Comparison of ENCODE assay signal across 13 cellular contexts in genomic region chr19:38705197-38706019, GRCh38. TPM values are rescaled to one million over a fixed set of nuclear protein-coding genes. Genes with fewer than 3 reads are reported as not detected.
DNase-seq lines count a peak whose midpoint lies in the region; ATAC-seq, FAIRE-seq and TF ChIP-seq lines count a peak whose summit lies in the region.
"Had no signal": no experiment of that assay in that cellular context is flagged by ENCODE, and none has a peak within 500 bp of the region (broad histone marks: within the 10 kb centered on the region; RNA-seq: fewer than 3 reads in every experiment).

No MANE protein-coding gene starts in this region.

- H3K27me3 ChIP-seq in endothelial cell of umbilical vein (ENCODE audit: control insufficient read depth in 2 of 2, insufficient read depth in 2 of 2, low read length in 2 of 2) (no peaks in the 10 kb centered on the region), tibial artery (no peaks in the 10 kb centered on the region)

- H3K4me1 Mint-ChIP-seq in mesothelial cell of epicardium = no peaks in the 10 kb centered on the region

- TF ChIP-seq CTCF in VCaP (conservative IDR thresholded peaks at IDR 0.05) (no peak), endothelial cell of umbilical vein (IDR thresholded peaks at IDR 0.05; ENCODE audit: extremely low read depth in 1 of 2, insufficient read depth in 1 of 2, low read depth in 1 of 2, low read length in 2 of 2) (no peak), mesothelial cell of epicardium (IDR thresholded peaks at IDR 0.05; ENCODE audit: unreplicated experiment) (no peak), tibial artery (IDR thresholded peaks at IDR 0.05) (no peak)

- H2AFZ ChIP-seq in endothelial cell of umbilical vein (ENCODE audit: low read depth, low read length) = no peak overlapping the region

- no peaks in the 10 kb centered on the region for H3K9me3 Mint-ChIP-seq in mesothelial cell of epicardium
- H3K9me3 Mint-ChIP-seq: CD8-positive, alpha-beta memory T cell had no signal

- TF ChIP-seq POLR2A in endothelial cell of umbilical vein (IDR thresholded peaks at IDR 0.05; ENCODE audit: low read depth, low read length) = no peak

- H3K27me3 Mint-ChIP-seq in mesothelial cell of epicardium (ENCODE audit: low read depth) = no peaks in the 10 kb centered on the region
- H3K27me3 Mint-ChIP-seq: activated naive CD8-positive, alpha-beta T cell; CD8-positive, alpha-beta memory T cell had no signal

- intact Hi-C loops in endothelial cell of umbilical vein (cut with micrococcal nuclease) = loop anchor here (2.0 to 10.0 kb wide), 3 partner anchors 13 to 301 kb away; partner anchors contain the start of gene FAM98C
- intact Hi-C loops in tibial artery (cut with DNase I; ENCODE audit: low total_unique reads) = no loop called here

- dilution Hi-C loops in endothelial cell of umbilical vein (cut with MboI; ENCODE audit: extremely low pct_ligation_motif_present, low sequenced_read_pairs) = no loop called here

- no peak overlapping the region for H3K4me3 Mint-ChIP-seq in mesothelial cell of epicardium
- H3K4me3 Mint-ChIP-seq: activated naive CD8-positive, alpha-beta T cell; CD8-positive, alpha-beta memory T cell had no signal

- peak overlapping the region; percentile 30 for H3K27ac Mint-ChIP-seq in mesothelial cell of epicardium
- H3K27ac Mint-ChIP-seq: activated naive CD8-positive, alpha-beta T cell had no signal

- H3K36me3 ChIP-seq in endothelial cell of umbilical vein (ENCODE audit: control insufficient read depth in 2 of 2, extremely low read depth in 1 of 2, insufficient read depth in 2 of 2, low read length in 2 of 2) (peaks cover 31 to 74% of the 10 kb centered on the region in 2 experiments), tibial artery (peaks cover 88 to 98% (median 96%) of the 10 kb centered on the region in 3 donors)

- DNase-seq in endothelial cell of umbilical vein (ENCODE audit: low read depth, low spot score) (no peak), mesothelial cell of epicardium (ENCODE audit: low spot score in 2 of 2, unreplicated experiment in 2 of 2) (no peak), tibial artery (no peak), NCI-H146 treated with DMSO at 0.1 percent for 48 hours (lab: John Stamatoyannopoulos, UW; ENCODE audit: unreplicated experiment) (no peak), T-helper 1 cell (no peak)
- DNase-seq: CD8-positive, alpha-beta memory T cell; dermis blood vessel endothelial cell; GF-D8; NCI-H1105; NCI-H510A treated with DMSO at 0.1 percent for 48 hours had no signal

- H3K9me3 ChIP-seq in endothelial cell of umbilical vein (replicated peaks; ENCODE audit: control insufficient read depth, insufficient read depth, low read length) = no peaks in the 10 kb centered on the region
- no peaks in the 10 kb centered on the region for H3K9me3 ChIP-seq in tibial artery

- BruUV-seq in endothelial cell of umbilical vein (replicated peaks; lab: Mats Ljungman, UMichigan) = no TSS peak

- CTCF ChIA-PET in endothelial cell of umbilical vein (lab: Charles Lee) = interaction anchor here (0.9 to 2.0 kb wide), 3 partner anchors 71 to 182 kb away, joined by 3 to 9 read pairs (median 5); no protein-coding TSS in a partner anchor

- no peak overlapping the region for H3K4me3 ChIP-seq in endothelial cell of umbilical vein (replicated peaks in 1 of 3; ENCODE audit: insufficient read depth in 1 of 3, low read depth in 1 of 3, low read length in 3 of 3)
- no peak overlapping the region for H3K4me3 ChIP-seq in tibial artery

- no peaks in the 10 kb centered on the region for H4K20me1 ChIP-seq in endothelial cell of umbilical vein (replicated peaks; ENCODE audit: control insufficient read depth, extremely low read depth, insufficient read depth, low read length)

- H3K4me1 ChIP-seq in endothelial cell of umbilical vein (ENCODE audit: control insufficient read depth, extremely low read depth, insufficient read depth, low read length) = peaks cover 30% of the 10 kb centered on the region
- peaks cover 0 to 100% (median 91%) of the 10 kb centered on the region in 4 donors for H3K4me1 ChIP-seq in tibial artery

- peak; percentile 24 for FAIRE-seq in endothelial cell of umbilical vein (lab: Jason Lieb, UNC)

- no peaks in the 10 kb centered on the region for H3K9me1 ChIP-seq in endothelial cell of umbilical vein (replicated peaks; ENCODE audit: control insufficient read depth, extremely low read depth, insufficient read depth, low read length)

- H3K4me2 ChIP-seq in endothelial cell of umbilical vein (ENCODE audit: insufficient read depth, low read length) = no peak overlapping the region

- peaks cover 33% of the 10 kb centered on the region for H3K36me3 Mint-ChIP-seq in mesothelial cell of epicardium

- H3K27ac ChIP-seq in VCaP = peak overlapping the region; percentile 95
- H3K27ac ChIP-seq in endothelial cell of umbilical vein (ENCODE audit: insufficient read depth, low read depth, low read length) = no peak overlapping the region
- peak overlapping the region; percentile 91 to 94 for H3K27ac ChIP-seq in tibial artery

- H3K9ac ChIP-seq in endothelial cell of umbilical vein (replicated peaks; ENCODE audit: extremely low read depth, insufficient read depth, low read length) = no peak overlapping the region

- no peak for ATAC-seq in GM21786 (IDR thresholded peaks at IDR 0.05; ENCODE audit: unreplicated experiment)

- peaks cover 34% of the 10 kb centered on the region for H3K79me2 ChIP-seq in endothelial cell of umbilical vein (ENCODE audit: control insufficient read depth, insufficient read depth, low read length)

- POLR2A ChIA-PET in endothelial cell of umbilical vein (lab: Charles Lee) = interaction anchor here (0.6 to 2.1 kb wide), 2 partner anchors 57 to 78 kb away, joined by 3 to 10 read pairs; partner anchors contain the start of gene ACTN4

TF ChIP-seq in endothelial cell of umbilical vein, 7 proteins besides CTCF, POLR2A, EP300 and RAD21:
- TF ChIP-seq GATA2 (IDR thresholded peaks at IDR 0.05; ENCODE audit: insufficient read depth, insufficient read length, low read depth, low read length) (no peak), EZH2 (IDR thresholded peaks at IDR 0.05; ENCODE audit: borderline replicate concordance, low read depth, low read length, severe bottlenecking) (no peak), POLR2AphosphoS5 (IDR thresholded peaks at IDR 0.05; ENCODE audit: insufficient read depth, low read depth, low read length) (no peak), FOS (IDR thresholded peaks at IDR 0.05; ENCODE audit: borderline replicate concordance, insufficient read depth, low read length) (no peak), MYC (IDR thresholded peaks at IDR 0.05; ENCODE audit: low read depth, low read length) (no peak), JUN (IDR thresholded peaks at IDR 0.05; ENCODE audit: borderline replicate concordance, insufficient read depth, insufficient read length, low read depth) (no peak), MAX (IDR thresholded peaks at IDR 0.05; ENCODE audit: insufficient read depth, insufficient read length) (no peak)

RNA-seq across cellular contexts. Expression of gene CAPN12, which starts 38.9 kb away (rescaled TPM):
- not detected in 2 replicates for total RNA-seq in endothelial cell of umbilical vein
- polyA plus RNA-seq in endothelial cell of umbilical vein = 0.35 and 0.45 TPM in 2 replicates
- polyA plus RNA-seq in endothelial cell of umbilical vein (2011; cell fraction: cytosol; rRNA removed) = 0.18 and 0.23 TPM in 2 replicates
- polyA plus RNA-seq in endothelial cell of umbilical vein (2011; cell fraction: nucleus; rRNA removed) = 1.5 and 5.0 TPM in 2 replicates
- 0.11 and 0.65 TPM in 2 replicates for polyA plus RNA-seq in endothelial cell of umbilical vein (2012)
- polyA minus RNA-seq in endothelial cell of umbilical vein = 0.19 and 0.32 TPM in 2 replicates
- not detected for polyA minus RNA-seq in endothelial cell of umbilical vein (2011; cell fraction: cytosol; rRNA and poly(A)+ RNA removed)
- polyA minus RNA-seq in endothelial cell of umbilical vein (2011; cell fraction: nucleus; rRNA and poly(A)+ RNA removed) = not detected in 2 replicates
- 6.1 to 6.8 TPM (median 6.7 TPM) in 3 replicates for total RNA-seq in mesothelial cell of epicardium
- total RNA-seq: dermis blood vessel endothelial cell had no signal

RNA-seq across cellular contexts. Expression of gene ACTN4, which starts 58.0 kb away (rescaled TPM):
- total RNA-seq in endothelial cell of umbilical vein (693 and 748 TPM in 2 replicates), mesothelial cell of epicardium (452 to 469 TPM (median 460 TPM) in 3 replicates)
- 313 and 329 TPM in 2 replicates for polyA plus RNA-seq in endothelial cell of umbilical vein
- 293 and 306 TPM in 2 replicates for polyA plus RNA-seq in endothelial cell of umbilical vein (2011; cell fraction: cytosol; rRNA removed)
- polyA plus RNA-seq in endothelial cell of umbilical vein (2011; cell fraction: nucleus; rRNA removed) = 829 and 939 TPM in 2 replicates
- 615 and 712 TPM in 2 replicates for polyA plus RNA-seq in endothelial cell of umbilical vein (2012)
- polyA minus RNA-seq in endothelial cell of umbilical vein = 461 and 482 TPM in 2 replicates
- 78.8 TPM for polyA minus RNA-seq in endothelial cell of umbilical vein (2011; cell fraction: cytosol; rRNA and poly(A)+ RNA removed)
- 238 and 273 TPM in 2 replicates for polyA minus RNA-seq in endothelial cell of umbilical vein (2011; cell fraction: nucleus; rRNA and poly(A)+ RNA removed)
